ENCODE assay signal across 1 cellular context in the genomic region with DNA sequence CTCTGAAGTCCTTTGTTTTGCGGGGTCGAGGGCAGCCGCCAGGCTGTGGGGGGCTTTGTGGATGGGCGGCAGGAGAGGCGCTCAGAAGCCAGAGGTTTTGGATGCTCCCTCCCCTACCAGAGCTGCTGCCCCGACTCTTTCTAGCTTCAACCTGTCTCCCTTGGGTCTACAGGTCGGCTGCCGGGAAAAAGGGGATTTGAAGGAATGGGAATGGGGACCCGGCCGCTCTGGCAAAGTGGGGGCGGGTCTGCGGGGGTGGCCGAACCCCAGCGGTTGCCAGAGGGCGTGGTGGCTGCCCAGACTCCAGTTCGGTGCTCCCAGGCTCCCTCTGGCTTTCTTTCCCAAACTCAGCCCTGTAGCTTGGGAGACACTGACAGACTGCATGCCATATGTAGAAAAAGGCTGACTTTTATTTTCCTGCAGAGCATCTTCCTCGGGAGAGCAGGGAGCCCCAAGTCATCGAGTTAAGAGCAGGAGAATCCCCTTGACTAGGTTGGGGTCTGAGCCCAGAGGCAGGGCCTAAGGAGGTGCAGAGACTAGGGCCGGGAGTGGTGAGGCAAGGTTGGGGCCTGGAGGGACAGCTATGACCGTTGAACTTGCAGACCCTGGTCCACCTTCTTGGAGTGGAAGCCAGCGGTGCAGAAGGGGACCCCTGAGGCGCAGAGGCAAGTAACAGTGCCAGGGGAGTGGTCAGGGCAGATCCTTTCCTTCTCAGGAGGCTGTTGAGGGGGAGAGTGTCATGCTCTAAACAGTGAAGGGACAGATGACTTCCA.
A peak's percentile ranks its signal among the peaks of the same experiment; 100 is the strongest.
TF ChIP-seq lines count a peak whose summit lies in the region.

No MANE protein-coding gene starts in this region.

TF ChIP-seq in GM23338, 12 proteins besides CTCF, POLR2A, EP300 and RAD21 (continued from another document):
- TF ChIP-seq, protein P1, sequence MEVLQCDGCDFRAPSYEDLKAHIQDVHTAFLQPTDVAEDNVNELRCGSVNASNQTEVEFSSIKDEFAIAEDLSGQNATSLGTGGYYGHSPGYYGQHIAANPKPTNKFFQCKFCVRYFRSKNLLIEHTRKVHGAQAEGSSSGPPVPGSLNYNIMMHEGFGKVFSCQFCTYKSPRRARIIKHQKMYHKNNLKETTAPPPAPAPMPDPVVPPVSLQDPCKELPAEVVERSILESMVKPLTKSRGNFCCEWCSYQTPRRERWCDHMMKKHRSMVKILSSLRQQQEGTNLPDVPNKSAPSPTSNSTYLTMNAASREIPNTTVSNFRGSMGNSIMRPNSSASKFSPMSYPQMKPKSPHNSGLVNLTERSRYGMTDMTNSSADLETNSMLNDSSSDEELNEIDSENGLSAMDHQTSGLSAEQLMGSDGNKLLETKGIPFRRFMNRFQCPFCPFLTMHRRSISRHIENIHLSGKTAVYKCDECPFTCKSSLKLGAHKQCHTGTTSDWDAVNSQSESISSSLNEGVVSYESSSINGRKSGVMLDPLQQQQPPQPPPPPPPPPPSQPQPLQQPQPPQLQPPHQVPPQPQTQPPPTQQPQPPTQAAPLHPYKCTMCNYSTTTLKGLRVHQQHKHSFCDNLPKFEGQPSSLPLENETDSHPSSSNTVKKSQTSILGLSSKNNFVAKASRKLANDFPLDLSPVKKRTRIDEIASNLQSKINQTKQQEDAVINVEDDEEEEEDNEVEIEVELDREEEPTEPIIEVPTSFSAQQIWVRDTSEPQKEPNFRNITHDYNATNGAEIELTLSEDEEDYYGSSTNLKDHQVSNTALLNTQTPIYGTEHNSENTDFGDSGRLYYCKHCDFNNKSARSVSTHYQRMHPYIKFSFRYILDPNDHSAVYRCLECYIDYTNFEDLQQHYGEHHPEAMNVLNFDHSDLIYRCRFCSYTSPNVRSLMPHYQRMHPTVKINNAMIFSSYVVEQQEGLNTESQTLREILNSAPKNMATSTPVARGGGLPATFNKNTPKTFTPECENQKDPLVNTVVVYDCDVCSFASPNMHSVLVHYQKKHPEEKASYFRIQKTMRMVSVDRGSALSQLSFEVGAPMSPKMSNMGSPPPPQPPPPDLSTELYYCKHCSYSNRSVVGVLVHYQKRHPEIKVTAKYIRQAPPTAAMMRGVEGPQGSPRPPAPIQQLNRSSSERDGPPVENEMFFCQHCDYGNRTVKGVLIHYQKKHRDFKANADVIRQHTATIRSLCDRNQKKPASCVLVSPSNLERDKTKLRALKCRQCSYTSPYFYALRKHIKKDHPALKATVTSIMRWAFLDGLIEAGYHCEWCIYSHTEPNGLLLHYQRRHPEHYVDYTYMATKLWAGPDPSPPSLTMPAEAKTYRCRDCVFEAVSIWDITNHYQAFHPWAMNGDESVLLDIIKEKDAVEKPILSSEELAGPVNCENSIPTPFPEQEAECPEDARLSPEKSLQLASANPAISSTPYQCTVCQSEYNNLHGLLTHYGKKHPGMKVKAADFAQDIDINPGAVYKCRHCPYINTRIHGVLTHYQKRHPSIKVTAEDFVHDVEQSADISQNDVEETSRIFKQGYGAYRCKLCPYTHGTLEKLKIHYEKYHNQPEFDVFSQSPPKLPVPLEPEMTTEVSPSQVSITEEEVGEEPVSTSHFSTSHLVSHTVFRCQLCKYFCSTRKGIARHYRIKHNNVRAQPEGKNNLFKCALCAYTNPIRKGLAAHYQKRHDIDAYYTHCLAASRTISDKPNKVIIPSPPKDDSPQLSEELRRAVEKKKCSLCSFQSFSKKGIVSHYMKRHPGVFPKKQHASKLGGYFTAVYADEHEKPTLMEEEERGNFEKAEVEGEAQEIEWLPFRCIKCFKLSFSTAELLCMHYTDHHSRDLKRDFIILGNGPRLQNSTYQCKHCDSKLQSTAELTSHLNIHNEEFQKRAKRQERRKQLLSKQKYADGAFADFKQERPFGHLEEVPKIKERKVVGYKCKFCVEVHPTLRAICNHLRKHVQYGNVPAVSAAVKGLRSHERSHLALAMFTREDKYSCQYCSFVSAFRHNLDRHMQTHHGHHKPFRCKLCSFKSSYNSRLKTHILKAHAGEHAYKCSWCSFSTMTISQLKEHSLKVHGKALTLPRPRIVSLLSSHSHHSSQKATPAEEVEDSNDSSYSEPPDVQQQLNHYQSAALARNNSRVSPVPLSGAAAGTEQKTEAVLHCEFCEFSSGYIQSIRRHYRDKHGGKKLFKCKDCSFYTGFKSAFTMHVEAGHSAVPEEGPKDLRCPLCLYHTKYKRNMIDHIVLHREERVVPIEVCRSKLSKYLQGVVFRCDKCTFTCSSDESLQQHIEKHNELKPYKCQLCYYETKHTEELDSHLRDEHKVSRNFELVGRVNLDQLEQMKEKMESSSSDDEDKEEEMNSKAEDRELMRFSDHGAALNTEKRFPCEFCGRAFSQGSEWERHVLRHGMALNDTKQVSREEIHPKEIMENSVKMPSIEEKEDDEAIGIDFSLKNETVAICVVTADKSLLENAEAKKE (CRISPR knock-in tag; IDR thresholded peaks at IDR 0.05): no peak
- TF ChIP-seq POLR2AphosphoS5 (IDR thresholded peaks at IDR 0.05; ENCODE audit: low read depth): 0 out of 2 replicates have a peak, but pooled peaks have one; percentile 36
